14 cellular contexts compared by ENCODE assay signal in the genomic region with DNA sequence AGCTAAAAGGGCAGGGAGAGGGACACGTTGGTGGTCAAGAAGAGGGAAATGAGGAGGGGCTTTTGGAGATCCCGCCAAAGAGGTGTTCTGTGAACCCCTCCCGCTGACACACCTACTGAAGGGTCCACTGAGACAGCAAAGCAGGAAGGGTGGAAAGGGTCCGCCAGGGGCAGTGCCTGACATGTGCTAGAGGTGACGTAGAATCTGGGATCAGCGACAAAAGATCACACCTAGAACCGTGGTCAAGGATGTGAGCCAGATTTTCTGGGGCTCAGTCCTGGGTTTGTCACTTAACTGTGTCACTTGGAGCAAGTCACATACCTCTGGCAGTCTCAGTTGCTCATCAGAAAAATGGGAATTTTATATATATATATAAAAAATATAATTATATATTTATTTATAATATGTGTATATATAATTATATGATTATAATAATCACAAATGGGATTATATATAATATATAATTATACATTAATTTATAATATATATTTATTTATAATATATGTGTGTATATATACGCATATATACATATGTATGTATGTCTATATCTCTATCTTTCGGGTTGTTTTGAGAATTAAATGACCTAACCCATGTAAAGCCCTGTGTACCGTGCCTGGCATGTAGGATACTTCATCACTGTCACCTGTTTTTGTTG. TPM values are rescaled to one million over a fixed set of nuclear protein-coding genes. Genes with fewer than 3 reads are reported as not detected.
DNase-seq lines count a peak whose midpoint lies in the region; ATAC-seq, FAIRE-seq and TF ChIP-seq lines count a peak whose summit lies in the region.
"Had no signal": no experiment of that assay in that cellular context is flagged by ENCODE, and none has a peak within 500 bp of the region (broad histone marks: within the 10 kb centered on the region; RNA-seq: fewer than 3 reads in every experiment).

No MANE protein-coding gene starts in this region.

- H3K27me3 Mint-ChIP-seq in CD4-positive, alpha-beta memory T cell, result no peaks in the 10 kb centered on the region
- no peaks in the 10 kb centered on the region for H3K27me3 Mint-ChIP-seq in activated naive CD8-positive, alpha-beta T cell
- no peaks in the 10 kb centered on the region for H3K27me3 Mint-ChIP-seq in type B pancreatic cell

- ATAC-seq in pancreas, result no peak
- no peak for ATAC-seq in GM19455 (IDR thresholded peaks at IDR 0.05; ENCODE audit: unreplicated experiment)

- peak overlapping the region; percentile 14 to 58 for H3K4me3 ChIP-seq in CD4-positive, alpha-beta memory T cell (ENCODE audit: low read length in 2 of 2)
- H3K4me3 ChIP-seq in Loucy (ENCODE audit: low read length, poor library complexity, severe bottlenecking) (peak overlapping the region; percentile 75), pancreas (no peak overlapping the region)
- H3K4me3 ChIP-seq: left ventricle myocardium inferior had no signal

- H3K27ac Mint-ChIP-seq in CD4-positive, alpha-beta memory T cell, result peak overlapping the region; percentile 95 to 99 (median 98)
- H3K27ac Mint-ChIP-seq in activated naive CD8-positive, alpha-beta T cell, result peak overlapping the region; percentile 99
- H3K27ac Mint-ChIP-seq in type B pancreatic cell, result no peak overlapping the region

- peak overlapping the region; percentile 70 to 94 (median 84) for H3K4me3 Mint-ChIP-seq in CD4-positive, alpha-beta memory T cell
- H3K4me3 Mint-ChIP-seq in activated naive CD8-positive, alpha-beta T cell, result peak overlapping the region; percentile 81
- no peak overlapping the region for H3K4me3 Mint-ChIP-seq in type B pancreatic cell

- peak overlapping the region; percentile 92 for H3K4me2 ChIP-seq in Loucy (ENCODE audit: low read depth, low read length, poor library complexity, severe bottlenecking)

- FAIRE-seq in pancreas (lab: Jason Lieb, UNC), result peak; percentile 49

- H3K9me2 ChIP-seq in Loucy (replicated peaks; ENCODE audit: low read depth, low read length), result no peaks in the 10 kb centered on the region

- DNase-seq in CD4-positive, alpha-beta memory T cell, result peak in 1 of 5 donors; percentile 43
- DNase-seq in pancreas, result no peak
- DNase-seq in GM19238 (ENCODE audit: insufficient read length, low spot score), result no peak
- no peak for DNase-seq in type B pancreatic cell (ENCODE audit: extremely low spot score, unreplicated experiment)
- DNase-seq in HK-2 (ENCODE audit: unreplicated experiment), result no peak
- DNase-seq: H7, left ventricle myocardium inferior, NCI-H1092, NCI-H446, T-helper 9 cell had no signal

- no peaks in the 10 kb centered on the region for H3K9me3 ChIP-seq in CD4-positive, alpha-beta memory T cell (ENCODE audit: control insufficient read depth in 1 of 2, low read length in 2 of 2)
- no peaks in the 10 kb centered on the region for H3K9me3 ChIP-seq in Loucy (ENCODE audit: insufficient read depth, low read depth, low read length)
- H3K9me3 ChIP-seq in pancreas, result no peaks in the 10 kb centered on the region
- H3K9me3 ChIP-seq: left ventricle myocardium inferior had no signal

- H2AFZ ChIP-seq in Loucy (ENCODE audit: low read length), result no peak overlapping the region

- H3K4me1 Mint-ChIP-seq in CD4-positive, alpha-beta memory T cell, result peaks cover 53 to 84% (median 60%) of the 10 kb centered on the region in 4 donors
- peaks cover 80% of the 10 kb centered on the region for H3K4me1 Mint-ChIP-seq in activated naive CD8-positive, alpha-beta T cell (ENCODE audit: low read depth)
- peaks cover 24% of the 10 kb centered on the region for H3K4me1 Mint-ChIP-seq in type B pancreatic cell (ENCODE audit: unreplicated experiment)

- peaks cover 0 to 4% (median 0%) of the 10 kb centered on the region in 8 donors for H3K9me3 Mint-ChIP-seq in CD4-positive, alpha-beta memory T cell
- no peaks in the 10 kb centered on the region for H3K9me3 Mint-ChIP-seq in activated naive CD8-positive, alpha-beta T cell (ENCODE audit: low read depth)
- H3K9me3 Mint-ChIP-seq in type B pancreatic cell, result no peaks in the 10 kb centered on the region

- TF ChIP-seq CTCF in Loucy (conservative IDR thresholded peaks at IDR 0.05; ENCODE audit: low read length), result no peak
- no peak for TF ChIP-seq CTCF in pancreas (IDR thresholded peaks at IDR 0.05)
- TF ChIP-seq CTCF in type B pancreatic cell (conservative IDR thresholded peaks at IDR 0.05), result no peak

- POLR2A ChIA-PET in CD4-positive, alpha-beta memory T cell (lab: Charles Lee; ENCODE audit: partially characterized antibody), result interaction anchor here (1.0 to 18.8 kb wide), 12 partner anchors 8 to 251 kb away, joined by 4 to 938 read pairs (median 22); partner anchors contain the start of genes MRPS6 and SLC5A3

- H3K27me3 ChIP-seq in CD4-positive, alpha-beta memory T cell (ENCODE audit: insufficient read depth, low read length), result no peaks in the 10 kb centered on the region
- no peaks in the 10 kb centered on the region for H3K27me3 ChIP-seq in Loucy (ENCODE audit: insufficient read depth, low read length, poor library complexity, severe bottlenecking)
- no peaks in the 10 kb centered on the region for H3K27me3 ChIP-seq in pancreas

- peak overlapping the region; percentile 98 for H3K9ac ChIP-seq in Loucy (ENCODE audit: low read depth, low read length, poor library complexity, severe bottlenecking)

- peaks cover 84% of the 10 kb centered on the region for H3K4me1 ChIP-seq in CD4-positive, alpha-beta memory T cell (ENCODE audit: insufficient read depth, low read length)
- peaks cover 59% of the 10 kb centered on the region for H3K4me1 ChIP-seq in Loucy (ENCODE audit: insufficient read depth, low read length, poor library complexity, severe bottlenecking)
- peaks cover 0 to 15% (median 0%) of the 10 kb centered on the region in 3 donors for H3K4me1 ChIP-seq in pancreas

- H3K27ac ChIP-seq in CD4-positive, alpha-beta memory T cell (ENCODE audit: low read depth, low read length), result peak overlapping the region; percentile 94
- no peak overlapping the region for H3K27ac ChIP-seq in pancreas
- H3K27ac ChIP-seq: epithelial cell of prostate, left ventricle myocardium inferior had no signal

- no peaks in the 10 kb centered on the region for H4K20me1 ChIP-seq in Loucy (ENCODE audit: insufficient read depth, low read length, poor library complexity, severe bottlenecking)

- peaks cover 17 to 22% of the 10 kb centered on the region in 2 donors for H3K36me3 Mint-ChIP-seq in CD4-positive, alpha-beta memory T cell
- peaks cover 3% of the 10 kb centered on the region for H3K36me3 Mint-ChIP-seq in activated naive CD8-positive, alpha-beta T cell
- H3K36me3 Mint-ChIP-seq in type B pancreatic cell, result no peaks in the 10 kb centered on the region

- no peaks in the 10 kb centered on the region for H3K36me3 ChIP-seq in CD4-positive, alpha-beta memory T cell (ENCODE audit: insufficient read depth, low read length)
- peaks cover 21% of the 10 kb centered on the region; the same call in 1 of the 2 replicates for H3K36me3 ChIP-seq in Loucy (ENCODE audit: insufficient read depth, low read length)
- H3K36me3 ChIP-seq in pancreas, result no peaks in the 10 kb centered on the region
- H3K36me3 ChIP-seq: left ventricle myocardium inferior had no signal

- H3F3A ChIP-seq in Loucy (ENCODE audit: low read depth), result peaks cover 16% of the 10 kb centered on the region

- WGBS in pancreas, 2 donors, result 77 to 83% methylated on average over 10 of the region's 10 CpGs

- CTCF ChIA-PET in CD4-positive, alpha-beta memory T cell (lab: Charles Lee; ENCODE audit: partially characterized antibody), result interaction anchor here (1.4 to 6.2 kb wide), 6 partner anchors 8 to 398 kb away, joined by 4 to 80 read pairs (median 29); no protein-coding TSS in a partner anchor

- peaks cover 40% of the 10 kb centered on the region for H3K79me2 ChIP-seq in Loucy (ENCODE audit: insufficient read depth, low read length)

- intact Hi-C loops in CD4-positive, alpha-beta memory T cell (cut with micrococcal nuclease), result loop anchor here (1.0 to 5.0 kb wide), 2 partner anchors 47 to 179 kb away; no protein-coding TSS in a partner anchor
- intact Hi-C loops in pancreas (cut with DNase I), result no loop called here

RNA-seq across cellular contexts. Expression of gene ATP5PO, which starts 34.9 kb away (rescaled TPM):
- 100 to 1,000 TPM; 126 to 143 TPM for total RNA-seq in CD4-positive, alpha-beta memory T cell
- 100 to 1,000 TPM; 318 to 472 TPM for polyA plus RNA-seq in CD4-positive, alpha-beta memory T cell
- total RNA-seq in pancreas (10 to 100 TPM; 52.0 to 82.4 (median 72.7) TPM), type B pancreatic cell (ENCODE audit: low replicate concordance) (257 and 264 TPM in 2 replicates)
- polyA plus RNA-seq in pancreas, result 100 to 1,000 TPM; 113 to 124 TPM

Comparison
In these comparisons a context has a peak if more than half of its experiments do, and no peak if none do; other contexts are left out.
1. H3K4me3 ChIP-seq: peak in CD4-positive, alpha-beta memory T cell (2 of 2) and Loucy (single experiment); none in pancreas (0 of 4).